Comparison of ENCODE assay signal across 35 cellular contexts in genomic region chr17:54620380-54620978, GRCh38.
"Had no signal": no experiment of that assay in that cellular context is flagged by ENCODE, and none has a peak within 500 bp of the region (broad histone marks: within the 10 kb centered on the region; RNA-seq: fewer than 3 reads in every experiment).

No MANE protein-coding gene starts in this region.

- H3K27ac ChIP-seq: KMS-11 had no signal

- H3K27me3 ChIP-seq: MG63 had no signal

- H3K36me3 ChIP-seq: MG63 had no signal

- H3K9ac ChIP-seq: KMS-11 had no signal

- H3K4me2 ChIP-seq: KMS-11 had no signal

- DNase-seq: Karpas-422, Kasumi-1, KG1, MG63, MM.1S, MV-4-11, NCI-H1048, NCI-H1092, NCI-H1092 treated with DMSO at 0.1 percent for 48 hours, NCI-H1105, NCI-H1105 treated with DMSO at 0.1 percent for 48 hours, NCI-H1417, NCI-H1417 treated with DMSO at 0.1 percent for 48 hours, NCI-H1436, NCI-H1436 treated with DMSO at 0.1 percent for 48 hours, NCI-H146, NCI-H1694, NCI-H1694 treated with DMSO at 0.1 percent for 48 hours, NCI-H187, NCI-H187 treated with DMSO at 0.1 percent for 48 hours, NCI-H1930, NCI-H2029, NCI-H2029 treated with DMSO at 0.1 percent for 48 hours, NCI-H2081, NCI-H2081 treated with DMSO at 0.1 percent for 48 hours, NCI-H2107, NCI-H2171, NCI-H2171 treated with DMSO at 0.1 percent for 48 hours, NCI-H2227 treated with DMSO at 0.1 percent for 48 hours, NCI-H226, NCI-H345, NCI-H446, NCI-H446 treated with DMSO at 0.1 percent for 48 hours, NCI-H510A had no signal

- H3K4me3 ChIP-seq: MG63 had no signal

- H3K9me3 ChIP-seq: MG63 had no signal
